Comparison of ENCODE assay signal across 10 cellular contexts in the genomic region with DNA sequence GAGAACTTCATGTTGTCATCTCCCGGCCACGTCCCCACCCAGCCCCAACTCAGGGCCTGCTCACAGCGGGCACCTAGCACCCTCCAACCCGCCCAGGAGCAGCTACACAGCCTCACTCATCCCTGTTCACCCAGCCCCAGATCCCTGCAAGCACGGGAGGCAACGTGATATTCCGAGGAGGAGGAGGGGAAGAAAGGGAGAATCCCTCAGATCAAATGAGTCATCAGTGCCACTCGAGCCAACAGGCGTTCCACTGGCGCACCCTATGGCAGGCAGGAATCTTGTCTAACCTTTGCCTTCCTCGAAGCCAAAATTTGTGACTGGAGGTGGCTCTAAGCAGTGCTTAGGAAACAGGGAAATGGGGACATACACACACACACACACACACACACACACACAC. TPM values are rescaled to one million over a fixed set of nuclear protein-coding genes. Genes with fewer than 3 reads are reported as not detected.
A peak's percentile ranks its signal among the peaks of the same experiment; 100 is the strongest.
DNase-seq lines count a peak whose midpoint lies in the region; ATAC-seq and TF ChIP-seq lines count a peak whose summit lies in the region.
"Had no signal": no experiment of that assay in that cellular context is flagged by ENCODE, and none has a peak within 500 bp of the region (broad histone marks: within the 10 kb centered on the region; RNA-seq: fewer than 3 reads in every experiment).

No MANE protein-coding gene starts in this region.

- H3K27me3 ChIP-seq in H7 (ENCODE audit: control insufficient read depth, insufficient read depth, low read length) (no peaks in the 10 kb centered on the region), PC-9 (ENCODE audit: insufficient read depth, low read depth) (no peaks in the 10 kb centered on the region)
- H3K27me3 ChIP-seq: pancreas, stomach had no signal

- no peaks in the 10 kb centered on the region for H3K36me3 ChIP-seq in H7 (replicated peaks; ENCODE audit: control insufficient read depth, insufficient read depth, low read length)
- H3K36me3 ChIP-seq in PC-9 (ENCODE audit: low read depth) = no peaks in the 10 kb centered on the region
- H3K36me3 ChIP-seq: pancreas, stomach had no signal

- ATAC-seq in stimulated activated effector memory CD8-positive, alpha-beta T cell treated with anti-CD3 and anti-CD28 coated beads, Interleukin-12 subunit alpha, Interleukin-12 subunit beta, amount 100 ng/mL, for 72 hours = peak; percentile 21
- no peak for ATAC-seq in activated CD8-positive, alpha-beta T cell treated with anti-CD3 and anti-CD28 coated beads, Interleukin-2, amount 10 ng/mL, durations not matched to agents 7 days and 5 days
- no peak for ATAC-seq in HG02763 (IDR thresholded peaks at IDR 0.05; ENCODE audit: unreplicated experiment)

- no peak; the same call in 1 of the 2 replicates for TF ChIP-seq CTCF in PC-9 (conservative IDR thresholded peaks at IDR 0.05)

- H3K9me3 ChIP-seq in PC-9 (ENCODE audit: insufficient read depth, low read depth) = no peaks in the 10 kb centered on the region
- H3K9me3 ChIP-seq: pancreas, stomach had no signal

- no peaks in the 10 kb centered on the region for H3K4me1 Mint-ChIP-seq in stimulated activated effector memory CD8-positive, alpha-beta T cell treated with anti-CD3 and anti-CD28 coated beads, Interleukin-12 subunit alpha, Interleukin-12 subunit beta, amount 100 ng/mL, for 72 hours
- H3K4me1 Mint-ChIP-seq in activated CD8-positive, alpha-beta T cell treated with anti-CD3 and anti-CD28 coated beads, Interleukin-2, amount 10 ng/mL, durations not matched to agents 7 days and 5 days (ENCODE audit: low read depth) = no peaks in the 10 kb centered on the region

- no peak overlapping the region for H3K27ac ChIP-seq in PC-9
- H3K27ac ChIP-seq: pancreas, stomach had no signal

- peak overlapping the region; percentile 63 for H3K4me2 ChIP-seq in PC-9

- POLR2A ChIA-PET in PC-9 (lab: Charles Lee; ENCODE audit: unreplicated experiment) = no interaction called here
- POLR2A ChIA-PET in activated CD8-positive, alpha-beta T cell treated with anti-CD3 and anti-CD28 coated beads, Interleukin-2, amount 10 ng/mL, durations not matched to agents 7 days and 5 days (lab: Charles Lee) = no interaction called here

- no TSS peak for BruUV-seq in PC-9 (replicated peaks; lab: Mats Ljungman, UMichigan)

- no peaks in the 10 kb centered on the region for H3F3A ChIP-seq in PC-9 (ENCODE audit: insufficient read depth, low read depth)

- H3K9me3 Mint-ChIP-seq in stimulated activated effector memory CD8-positive, alpha-beta T cell treated with anti-CD3 and anti-CD28 coated beads, Interleukin-12 subunit alpha, Interleukin-12 subunit beta, amount 100 ng/mL, for 72 hours = peaks cover 3% of the 10 kb centered on the region
- no peaks in the 10 kb centered on the region for H3K9me3 Mint-ChIP-seq in activated CD8-positive, alpha-beta T cell treated with anti-CD3 and anti-CD28 coated beads, Interleukin-2, amount 10 ng/mL, durations not matched to agents 7 days and 5 days (ENCODE audit: insufficient read depth)

- H3K27ac Mint-ChIP-seq in stimulated activated effector memory CD8-positive, alpha-beta T cell treated with anti-CD3 and anti-CD28 coated beads, Interleukin-12 subunit alpha, Interleukin-12 subunit beta, amount 100 ng/mL, for 72 hours = no peak overlapping the region
- no peak overlapping the region for H3K27ac Mint-ChIP-seq in activated CD8-positive, alpha-beta T cell treated with anti-CD3 and anti-CD28 coated beads, Interleukin-2, amount 10 ng/mL, durations not matched to agents 7 days and 5 days

- 0 out of 2 replicates have a peak overlapping the region, but pooled peaks have one; percentile 41 for H2AFZ ChIP-seq in PC-9

- intact Hi-C loops in PC-9 (cut with micrococcal nuclease; ENCODE audit: unreplicated experiment) = loop anchor here (1.0 to 2.0 kb wide), 2 partner anchors 151 to 208 kb away; no protein-coding TSS in a partner anchor

- CTCF ChIA-PET in PC-9 (lab: Charles Lee) = interaction anchor here (0.6 to 0.9 kb wide), 2 partner anchors 41 to 215 kb away, joined by 3 to 4 read pairs; no protein-coding TSS in a partner anchor
- CTCF ChIA-PET in activated CD8-positive, alpha-beta T cell treated with anti-CD3 and anti-CD28 coated beads, Interleukin-2, amount 10 ng/mL, durations not matched to agents 7 days and 5 days (lab: Charles Lee) = no interaction called here

- H4K20me1 ChIP-seq in PC-9 (ENCODE audit: insufficient read depth) = no peaks in the 10 kb centered on the region

- H3K36me3 Mint-ChIP-seq in stimulated activated effector memory CD8-positive, alpha-beta T cell treated with anti-CD3 and anti-CD28 coated beads, Interleukin-12 subunit alpha, Interleukin-12 subunit beta, amount 100 ng/mL, for 72 hours = no peaks in the 10 kb centered on the region
- H3K36me3 Mint-ChIP-seq in activated CD8-positive, alpha-beta T cell treated with anti-CD3 and anti-CD28 coated beads, Interleukin-2, amount 10 ng/mL, durations not matched to agents 7 days and 5 days (ENCODE audit: low read depth) = no peaks in the 10 kb centered on the region

- H3K4me3 Mint-ChIP-seq in stimulated activated effector memory CD8-positive, alpha-beta T cell treated with anti-CD3 and anti-CD28 coated beads, Interleukin-12 subunit alpha, Interleukin-12 subunit beta, amount 100 ng/mL, for 72 hours = no peak overlapping the region
- H3K4me3 Mint-ChIP-seq in activated CD8-positive, alpha-beta T cell treated with anti-CD3 and anti-CD28 coated beads, Interleukin-2, amount 10 ng/mL, durations not matched to agents 7 days and 5 days = no peak overlapping the region

- no peak overlapping the region for H3K4me3 ChIP-seq in H7 (ENCODE audit: insufficient read depth, low read depth, low read length)
- no peak overlapping the region for H3K4me3 ChIP-seq in PC-9
- H3K4me3 ChIP-seq: pancreas, stomach had no signal

- peaks cover 18% of the 10 kb centered on the region for H3K4me1 ChIP-seq in PC-9 (replicated peaks; ENCODE audit: insufficient read depth)
- H3K4me1 ChIP-seq: pancreas, stomach had no signal

- peaks cover 2% of the 10 kb centered on the region for H3K27me3 Mint-ChIP-seq in activated CD8-positive, alpha-beta T cell treated with anti-CD3 and anti-CD28 coated beads, Interleukin-2, amount 10 ng/mL, durations not matched to agents 7 days and 5 days (ENCODE audit: low read depth)

- DNase-seq in H7 = peak; percentile 58
- peak; percentile 84 to 87 for DNase-seq in PC-9
- peak; percentile 53 for DNase-seq in fibroblast of peridontal ligament (ENCODE audit: extremely low read depth)
- DNase-seq in stimulated activated effector memory CD8-positive, alpha-beta T cell treated with anti-CD3 and anti-CD28 coated beads, Interleukin-12 subunit alpha, Interleukin-12 subunit beta, amount 100 ng/mL, for 72 hours (ENCODE audit: low spot score in 2 of 2) = peak in 1 of 2 donors; percentile 45
- DNase-seq in activated CD8-positive, alpha-beta T cell treated with anti-CD3 and anti-CD28 coated beads, Interleukin-2, amount 10 ng/mL, durations not matched to agents 7 days and 5 days = no peak
- DNase-seq in 8988T = no peak
- DNase-seq: NCI-H2081, pancreas, stomach had no signal

- H3K79me2 ChIP-seq in PC-9 (ENCODE audit: low read depth) = no peaks in the 10 kb centered on the region

- H3K9me2 ChIP-seq in PC-9 (ENCODE audit: insufficient read depth) = no peaks in the 10 kb centered on the region

RNA-seq across cellular contexts. Expression of gene NUBP1, which starts 14.0 kb away (rescaled TPM):
- 21.3 and 30.3 TPM in 2 replicates for total RNA-seq in H7 (2014; rRNA removed; shearing (Covaris generic))
- total RNA-seq in PC-9 (2021) = 21.0 and 28.9 TPM in 2 replicates
- 10 to 100 TPM; 24.9 to 28.4 TPM for total RNA-seq in activated CD8-positive, alpha-beta T cell treated with anti-CD3 and anti-CD28 coated beads, Interleukin-2, amount 10 ng/mL, durations not matched to agents 7 days and 5 days

RNA-seq across cellular contexts. Expression of gene TEKT5, which starts 34.9 kb away (rescaled TPM):
- 0.31 TPM in 1 of 2 replicates, not detected in the other for total RNA-seq in H7 (2014; rRNA removed; shearing (Covaris generic))
- 1.5 TPM in 1 of 2 replicates, not detected in the other for total RNA-seq in PC-9 (2021)
- total RNA-seq in activated CD8-positive, alpha-beta T cell treated with anti-CD3 and anti-CD28 coated beads, Interleukin-2, amount 10 ng/mL, durations not matched to agents 7 days and 5 days = not detected

Comparison
In these comparisons a context has a peak if more than half of its experiments do, and no peak if none do; other contexts are left out.
1. DNase-seq: peak in H7 (single experiment), PC-9 (2 of 2) and fibroblast of peridontal ligament (single experiment); none in activated CD8-positive, alpha-beta T cell treated with anti-CD3 and anti-CD28 coated beads, Interleukin-2, amount 10 ng/mL, durations not matched to agents 7 days and 5 days (single experiment) and 8988T (single experiment).